ENCODE assay signal across 34 cellular contexts in the genomic region with DNA sequence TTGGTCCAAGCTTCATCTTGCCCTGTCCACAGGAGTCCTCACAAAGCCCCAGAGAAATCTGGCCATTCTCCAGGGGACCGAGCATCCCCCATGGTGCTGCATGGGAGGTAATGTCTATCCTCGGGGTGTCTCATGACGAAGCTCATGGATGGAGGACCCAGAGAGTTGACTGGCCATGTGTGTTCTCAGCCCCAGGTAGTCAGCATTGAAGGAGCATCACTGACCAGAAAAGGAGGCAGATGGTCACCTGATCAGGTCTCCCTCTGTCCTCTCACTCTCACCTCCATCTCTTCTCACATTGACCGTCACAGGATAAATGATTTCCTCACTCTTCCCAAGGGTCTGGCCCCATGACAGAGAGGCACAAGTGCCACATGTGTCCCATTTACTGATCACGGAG. TPM values are rescaled to one million over a fixed set of nuclear protein-coding genes. Genes with fewer than 3 reads are reported as not detected.
"Had no signal": no experiment of that assay in that cellular context is flagged by ENCODE, and none has a peak within 500 bp of the region (broad histone marks: within the 10 kb centered on the region; RNA-seq: fewer than 3 reads in every experiment).

No MANE protein-coding gene starts in this region.

- H3K36me3 ChIP-seq: gastroesophageal sphincter, tibial nerve, uterus, WERI-Rb-1 had no signal

- H3K27ac ChIP-seq: gastroesophageal sphincter, hepatocyte, parathyroid adenoma, psoas muscle, tibial nerve, uterus, WERI-Rb-1 had no signal

- H3K9me3 ChIP-seq: psoas muscle, SK-N-SH, tibial nerve, uterus had no signal

- H3K4me3 Mint-ChIP-seq: activated CD4-positive, alpha-beta T cell treated with anti-CD3 and anti-CD28 coated beads, Interleukin-2, amount 10 ng/mL, durations not matched to agents 7 days and 5 days; effector memory CD8-positive, alpha-beta T cell; T-helper 17 cell had no signal

- H2AFZ ChIP-seq: hepatocyte, parathyroid adenoma had no signal

- H3K9me3 Mint-ChIP-seq: effector memory CD8-positive, alpha-beta T cell had no signal

- DNase-seq: activated CD4-positive, alpha-beta T cell treated with anti-CD3 and anti-CD28 coated beads, Interleukin-2, amount 10 ng/mL, durations not matched to agents 7 days and 5 days; activated gamma-delta T cell; amygdala; caudate nucleus; cortex of kidney; effector memory CD8-positive, alpha-beta T cell; mammary epithelial cell; midbrain; naive thymus-derived CD4-positive, alpha-beta T cell; nucleus accumbens; psoas muscle; SK-N-SH; stimulated activated naive CD4-positive, alpha-beta T cell treated with Interleukin-2 at 50 U/mL for 16 hours; SW 1271; T-helper 17 cell; T1000; uterus; WERI-Rb-1 had no signal

- H3K27me3 ChIP-seq: hepatocyte, tibial nerve, uterus had no signal

- H3K4me2 ChIP-seq: hepatocyte, SK-N-SH, smooth muscle cell had no signal

- H3K27me3 Mint-ChIP-seq: activated CD4-positive, alpha-beta T cell treated with anti-CD3 and anti-CD28 coated beads, Interleukin-2, amount 10 ng/mL, durations not matched to agents 7 days and 5 days; naive thymus-derived CD4-positive, alpha-beta T cell; T-helper 17 cell had no signal

- H3K27ac Mint-ChIP-seq: activated CD4-positive, alpha-beta T cell treated with anti-CD3 and anti-CD28 coated beads, Interleukin-2, amount 10 ng/mL, durations not matched to agents 7 days and 5 days; effector memory CD8-positive, alpha-beta T cell; T-helper 17 cell had no signal

- H3K4me3 ChIP-seq: gastroesophageal sphincter, hepatocyte, psoas muscle, smooth muscle cell, tibial nerve, uterus had no signal

- ATAC-seq: activated CD4-positive, CD25-positive, alpha-beta regulatory T cell treated with anti-CD3 and anti-CD28 coated beads, Interleukin-2, amount 50 U/mL, for 24 hours; effector memory CD8-positive, alpha-beta T cell; gastroesophageal sphincter; left colon; naive thymus-derived CD4-positive, alpha-beta T cell; psoas muscle; T-helper 17 cell had no signal

- H3K4me1 ChIP-seq: gastroesophageal sphincter, parathyroid adenoma, psoas muscle, tibial nerve, uterus had no signal

- H3K9ac ChIP-seq: parathyroid adenoma, SK-N-SH had no signal

RNA-seq across cellular contexts. Expression of a gene that starts 33.4 kb away (rescaled TPM):
- total RNA-seq: endothelial cell of umbilical vein, fibroblast of villous mesenchyme, mammary epithelial cell had no signal
- polyA plus RNA-seq: endothelial cell of umbilical vein, keratinocyte, mammary epithelial cell had no signal

RNA-seq across cellular contexts. Expression of a gene that starts 55.7 kb away (rescaled TPM):
- total RNA-seq: activated CD4-positive, alpha-beta T cell treated with anti-CD3 and anti-CD28 coated beads, Interleukin-2, amount 10 ng/mL, durations not matched to agents 7 days and 5 days; activated CD8-positive, alpha-beta memory T cell treated with anti-CD3 and anti-CD28 coated beads for 36 hours; chondrocyte; endothelial cell of umbilical vein; fibroblast of lung; fibroblast of villous mesenchyme; gastroesophageal sphincter; hepatocyte; left colon; mammary epithelial cell; naive thymus-derived CD4-positive, alpha-beta T cell; psoas muscle; smooth muscle cell; T-helper 17 cell; temporal lobe; tibial nerve; uterus had no signal
- polyA plus RNA-seq: endothelial cell of umbilical vein; esophagus; fibroblast of lung; keratinocyte; mammary epithelial cell; naive thymus-derived CD4-positive, alpha-beta T cell; neural cell; psoas muscle; SK-N-SH; smooth muscle cell had no signal
